1 cellular context compared by ENCODE assay signal in the genomic region with DNA sequence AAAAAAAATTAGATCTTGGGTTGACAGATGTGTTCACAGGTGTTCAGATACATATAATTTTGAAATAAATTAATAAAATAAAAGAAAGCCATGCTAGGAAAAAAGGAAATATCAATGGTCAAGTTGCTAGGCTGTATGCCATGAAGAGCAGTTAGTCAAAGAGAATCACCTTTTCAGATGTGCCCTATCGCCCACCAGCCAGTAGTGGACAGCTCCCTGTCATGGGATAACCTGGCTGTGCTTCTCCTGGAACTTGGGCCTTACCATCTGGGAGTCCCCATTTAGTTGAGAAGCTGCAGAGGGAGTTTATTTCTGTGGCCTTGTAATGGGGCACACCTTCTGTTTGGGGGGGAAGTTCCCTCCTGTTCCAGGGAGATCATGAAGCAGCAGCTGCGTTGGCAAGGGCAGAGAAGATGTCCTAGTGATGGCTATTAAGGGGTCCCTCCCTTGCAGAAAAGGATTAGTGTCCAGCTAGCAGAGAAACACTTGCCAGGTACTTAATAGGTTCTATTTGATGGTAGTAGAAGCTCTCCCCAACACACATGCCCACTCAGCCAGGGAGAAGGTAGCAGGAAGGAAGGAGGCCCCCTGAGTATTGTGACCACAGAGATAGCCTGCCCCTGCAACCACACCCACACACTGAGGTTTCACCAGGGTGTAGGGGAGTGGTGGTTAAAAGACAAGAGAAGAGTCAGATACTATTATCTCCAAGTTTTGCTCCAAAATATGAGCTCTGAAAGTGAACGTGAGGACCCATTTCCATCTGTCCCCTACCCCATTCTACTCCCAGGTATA.
TF ChIP-seq lines count a peak whose summit lies in the region.

No MANE protein-coding gene starts in this region.

TF ChIP-seq in K562, 482 proteins besides CTCF, POLR2A, EP300 and RAD21 (continued from another document):
- TF ChIP-seq HMBOX1 (IDR thresholded peaks at IDR 0.05) (peak; percentile 64; the same call in 1 of the 2 replicates), TCF15 (CRISPR knock-in tag; IDR thresholded peaks at IDR 0.05) (no peak), ZNF23 (CRISPR knock-in tag; IDR thresholded peaks at IDR 0.05) (no peak), RCOR1 (IDR thresholded peaks at IDR 0.05; ENCODE audit: borderline replicate concordance in 1 of 2, low read depth in 2 of 2, low read length in 2 of 2) (peak in 1 of 2 experiments; percentile 73; a peak in 2 of 4 replicates), PHB (CRISPR knock-in tag; IDR thresholded peaks at IDR 0.05) (no peak), HNRNPLL (IDR thresholded peaks at IDR 0.05; ENCODE audit: low read depth, low read length, poor library complexity, severe bottlenecking) (no peak), ZNF717 (CRISPR knock-in tag; IDR thresholded peaks at IDR 0.05) (no peak), DPF2 (IDR thresholded peaks at IDR 0.05) (peak; percentile 41; the same call in 1 of the 2 replicates), NFRKB (IDR thresholded peaks at IDR 0.05; ENCODE audit: low read depth) (no peak), BCL6 (CRISPR knock-in tag; IDR thresholded peaks at IDR 0.05) (no peak), CHCHD3 (CRISPR knock-in tag; IDR thresholded peaks at IDR 0.05) (no peak), EWSR1 (IDR thresholded peaks at IDR 0.05; ENCODE audit: borderline replicate concordance, low read depth, partially characterized antibody) (no peak), MYNN (IDR thresholded peaks at IDR 0.05) (peak; percentile 90), MYNN (CRISPR knock-in tag; IDR thresholded peaks at IDR 0.05) (no peak), BRF1 (IDR thresholded peaks at IDR 0.05; ENCODE audit: borderline replicate concordance, extremely low read depth, insufficient read length) (no peak), JUND (IDR thresholded peaks at IDR 0.05; ENCODE audit: borderline replicate concordance, low read depth, low read length) (0 out of 2 replicates have a peak, but pooled peaks have one; percentile 5), JUND (tag; IDR thresholded peaks at IDR 0.05; ENCODE audit: borderline replicate concordance, low read depth, low read length) (no peak), PCBP2 (IDR thresholded peaks at IDR 0.05; ENCODE audit: low read depth, low read length, poor library complexity, severe bottlenecking) (no peak), HLTF (IDR thresholded peaks at IDR 0.05) (no peak), MAFF (IDR thresholded peaks at IDR 0.05; ENCODE audit: low read length) (no peak), E2F5 (CRISPR knock-in tag; IDR thresholded peaks at IDR 0.05) (no peak), ZNF408 (CRISPR knock-in tag; IDR thresholded peaks at IDR 0.05; ENCODE audit: low read depth) (no peak), ZNF609 (CRISPR knock-in tag; IDR thresholded peaks at IDR 0.05; ENCODE audit: borderline replicate concordance) (no peak), EGR1 (conservative IDR thresholded peaks at IDR 0.05) (peak; percentile 89), HCFC1 (IDR thresholded peaks at IDR 0.05; ENCODE audit: low read depth, low read length) (no peak)
- TF ChIP-seq, protein P1, sequence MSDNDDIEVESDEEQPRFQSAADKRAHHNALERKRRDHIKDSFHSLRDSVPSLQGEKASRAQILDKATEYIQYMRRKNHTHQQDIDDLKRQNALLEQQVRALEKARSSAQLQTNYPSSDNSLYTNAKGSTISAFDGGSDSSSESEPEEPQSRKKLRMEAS (CRISPR knock-in tag; IDR thresholded peaks at IDR 0.05) = no peak
- TF ChIP-seq, protein P2, sequence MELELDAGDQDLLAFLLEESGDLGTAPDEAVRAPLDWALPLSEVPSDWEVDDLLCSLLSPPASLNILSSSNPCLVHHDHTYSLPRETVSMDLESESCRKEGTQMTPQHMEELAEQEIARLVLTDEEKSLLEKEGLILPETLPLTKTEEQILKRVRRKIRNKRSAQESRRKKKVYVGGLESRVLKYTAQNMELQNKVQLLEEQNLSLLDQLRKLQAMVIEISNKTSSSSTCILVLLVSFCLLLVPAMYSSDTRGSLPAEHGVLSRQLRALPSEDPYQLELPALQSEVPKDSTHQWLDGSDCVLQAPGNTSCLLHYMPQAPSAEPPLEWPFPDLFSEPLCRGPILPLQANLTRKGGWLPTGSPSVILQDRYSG (tag; conservative IDR thresholded peaks at IDR 0.05; ENCODE audit: low read depth) = no peak
